15 cellular contexts compared by ENCODE assay signal in the genomic region with DNA sequence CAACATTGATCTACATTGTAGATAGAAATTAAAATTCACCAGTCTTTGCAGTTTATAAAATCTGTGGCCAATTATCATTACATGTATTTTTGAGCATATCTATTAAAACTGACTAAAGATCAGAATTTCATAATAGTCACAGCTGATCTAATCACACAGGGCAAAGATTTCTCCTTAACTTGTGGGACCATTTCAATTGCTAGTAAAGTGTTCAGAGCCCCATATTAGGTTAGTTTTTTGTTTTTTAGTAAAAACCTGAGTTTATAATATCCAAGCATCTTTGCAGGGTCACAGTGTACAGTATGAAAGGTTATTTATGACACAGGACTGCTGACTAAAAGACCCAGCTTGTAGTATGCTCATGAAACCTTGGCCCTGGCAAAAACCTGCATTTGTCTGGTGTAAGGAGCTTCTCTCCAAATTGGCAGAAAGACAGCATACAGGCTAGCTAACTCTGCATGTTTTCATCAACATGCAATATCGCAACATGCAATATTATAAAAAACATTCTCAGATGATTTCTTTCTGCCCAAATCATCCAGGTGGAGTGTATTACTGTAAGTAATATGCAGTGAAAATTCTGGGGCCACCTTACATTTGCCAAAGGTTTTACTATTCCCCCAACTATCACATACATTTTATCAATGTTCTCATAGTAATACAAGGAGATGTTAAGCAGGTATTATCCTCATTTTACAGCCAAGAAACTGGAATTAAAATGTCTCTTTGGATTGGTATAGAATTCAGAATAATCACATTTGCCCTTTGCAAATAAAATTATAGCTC. TPM values are rescaled to one million over a fixed set of nuclear protein-coding genes. Genes with fewer than 3 reads are reported as not detected.
DNase-seq lines count a peak whose midpoint lies in the region; ATAC-seq, FAIRE-seq and TF ChIP-seq lines count a peak whose summit lies in the region.
"Had no signal": no experiment of that assay in that cellular context is flagged by ENCODE, and none has a peak within 500 bp of the region (broad histone marks: within the 10 kb centered on the region; RNA-seq: fewer than 3 reads in every experiment).

No MANE protein-coding gene starts in this region.

- H3K4me3 ChIP-seq in K562 (no peak overlapping the region), liver (ENCODE audit: low read depth in 1 of 3, low read length in 3 of 3) (no peak overlapping the region)
- H3K4me3 ChIP-seq: GM23248 had no signal

- in situ Hi-C loops in K562 (cut with MboI): no loop called here

- ATAC-seq in K562 (0 out of 3 replicates have a peak, but pooled peaks have one; percentile 35), HG02885 (IDR thresholded peaks at IDR 0.05; ENCODE audit: poor library complexity, unreplicated experiment) (no peak)

- H3K9ac ChIP-seq in K562 (ENCODE audit: insufficient read depth in 1 of 2, low read depth in 2 of 2, low read length in 2 of 2): no peak overlapping the region
- no peak overlapping the region for H3K9ac ChIP-seq in liver (ENCODE audit: low read depth in 1 of 2, low read length in 2 of 2)
- H3K9ac ChIP-seq: GM23248 had no signal

- no peaks in the 10 kb centered on the region for H4K20me1 ChIP-seq in K562 (replicated peaks; ENCODE audit: control insufficient read depth, insufficient read depth, low read length)

- POLR2A ChIA-PET in K562 (lab: Yijun Ruan, JAX): no interaction called here

- H3K36me3 ChIP-seq in K562 (ENCODE audit: control insufficient read depth, insufficient read depth, low read length) (no peaks in the 10 kb centered on the region), liver (ENCODE audit: control insufficient read depth in 4 of 4, insufficient read depth in 3 of 4, low read depth in 1 of 4, low read length in 3 of 4) (no peaks in the 10 kb centered on the region)

- no TSS peak for BruUV-seq in K562 (replicated peaks; lab: Mats Ljungman, UMichigan)

- H2AFZ ChIP-seq in K562 (ENCODE audit: low read depth, low read length): 0 out of 2 replicates have a peak overlapping the region, but pooled peaks have one; percentile 12
- H2AFZ ChIP-seq: GM23248 had no signal

- TF ChIP-seq RAD21 in K562 (CRISPR knock-in tag; conservative IDR thresholded peaks at IDR 0.05 in 1 of 2, IDR thresholded peaks at IDR 0.05 in 1 of 2): no peak
- no peak for TF ChIP-seq RAD21 in liver (IDR thresholded peaks at IDR 0.05)

- intact Hi-C loops in K562 (cut with micrococcal nuclease): no loop called here

- WGBS in K562 (ENCODE audit: insufficient coverage, low coverage, missing lambda C conversion rate): 83% methylated on average over 1 of the region's 1 CpG
- WGBS in liver: 60% methylated on average over 1 of the region's 1 CpG

- H3K79me2 ChIP-seq in K562 (ENCODE audit: control insufficient read depth, insufficient read depth, low read length): no peaks in the 10 kb centered on the region

- H3K27me3 ChIP-seq in K562 (ENCODE audit: control insufficient read depth in 2 of 2, insufficient read depth in 2 of 2, low read length in 2 of 2) (no peaks in the 10 kb centered on the region), liver (ENCODE audit: control insufficient read depth in 4 of 4, insufficient read depth in 4 of 4, low read length in 3 of 4) (no peaks in the 10 kb centered on the region)

- no peaks in the 10 kb centered on the region for H3K9me1 ChIP-seq in K562 (ENCODE audit: control insufficient read depth, insufficient read depth, low read length)

- no peak overlapping the region for H3K4me2 ChIP-seq in K562 (ENCODE audit: insufficient read depth, low read length)

- TF ChIP-seq CTCF in K562 (IDR thresholded peaks at IDR 0.05 in 2 of 3, conservative IDR thresholded peaks at IDR 0.05 in 1 of 3; ENCODE audit: insufficient read depth in 2 of 3, low read depth in 1 of 3, low read length in 3 of 3) (no peak), liver (IDR thresholded peaks at IDR 0.05; ENCODE audit: low read depth, low read length, missing input control) (no peak)

- FAIRE-seq in H54 (lab: Jason Lieb, UNC) (peak; percentile 69), K562 (lab: Jason Lieb, UNC) (no peak)
- FAIRE-seq: D721Med, GM12891, GM19239 had no signal

- H3K4me1 ChIP-seq in K562 (replicated peaks in 1 of 2; ENCODE audit: control insufficient read depth in 2 of 2, insufficient read depth in 2 of 2, low read length in 2 of 2) (peaks cover 0 to 3% of the 10 kb centered on the region in 2 experiments; a peak in 2 of 5 replicates), liver (ENCODE audit: control insufficient read depth in 4 of 4, insufficient read depth in 4 of 4, low read length in 3 of 4) (peaks cover 4 to 26% (median 11%) of the 10 kb centered on the region in 4 donors)

- no peak overlapping the region for H3K27ac ChIP-seq in K562 (ENCODE audit: extremely low read depth, low read depth, low read length)
- peak overlapping the region; percentile 40 to 44 for H3K27ac ChIP-seq in liver (ENCODE audit: low read depth in 1 of 2, low read length in 2 of 2)
- H3K27ac ChIP-seq: C4-2B, GM23248 had no signal

- no peak for TF ChIP-seq EP300 in K562 (IDR thresholded peaks at IDR 0.05; ENCODE audit: low read length)

- H3K9me3 ChIP-seq in K562 (replicated peaks; ENCODE audit: control insufficient read depth, insufficient read depth, low read depth, low read length) (no peaks in the 10 kb centered on the region), liver (ENCODE audit: control insufficient read depth in 4 of 4, low read length in 3 of 4) (no peaks in the 10 kb centered on the region)
- H3K9me3 ChIP-seq: Caco-2 had no signal

- CTCF ChIA-PET in K562 (lab: Yijun Ruan, JAX; ENCODE audit: low intra/inter-chr PET ratio): no interaction called here

- DNase-seq in H54 (ENCODE audit: insufficient read length, low spot score) (no peak), K562 (ENCODE audit: extremely low read depth in 1 of 4, low spot score in 3 of 4) (no peak), RPMI8226 (no peak), NCI-H446 treated with DMSO at 0.1 percent for 48 hours (lab: John Stamatoyannopoulos, UW) (no peak)
- DNase-seq: AML-193; Caco-2; CD4-positive, alpha-beta T cell; GM23248; HCEC 1CT had no signal

- no peak for TF ChIP-seq POLR2A in H54 (IDR thresholded peaks at IDR 0.05; ENCODE audit: low read depth, low read length)
- no peak for TF ChIP-seq POLR2A in K562 (conservative IDR thresholded peaks at IDR 0.05)

TF ChIP-seq in K562, 482 proteins besides CTCF, POLR2A, EP300 and RAD21 (continues in another document):
- TF ChIP-seq ZZZ3 (IDR thresholded peaks at IDR 0.05) (no peak), CCNT2 (IDR thresholded peaks at IDR 0.05; ENCODE audit: borderline replicate concordance, extremely low read depth, insufficient read length, low read depth, low read length) (no peak)

TF ChIP-seq in liver, 16 proteins besides CTCF, POLR2A, EP300 and RAD21:
- TF ChIP-seq RXRA (IDR thresholded peaks at IDR 0.05) (peak in 1 of 2 donors; percentile 13), FOXA1 (IDR thresholded peaks at IDR 0.05) (no peak), FOXA2 (IDR thresholded peaks at IDR 0.05) (no peak), YY1 (IDR thresholded peaks at IDR 0.05) (peak; percentile 61), HNF4A (conservative IDR thresholded peaks at IDR 0.05) (peak; percentile 50 to 69)

RNA-seq across cellular contexts. Expression of a gene that starts 37.7 kb away (rescaled TPM):
- 1.6 and 2.2 TPM in 2 replicates for total RNA-seq in K562 (2011; cell fraction: chromatin; rRNA removed; ENCODE audit: low replicate concordance)
- 0.26 and 1.2 TPM in 2 replicates for total RNA-seq in K562 (2011; cell fraction: nucleolus; rRNA removed)
- 1.2 and 1.5 TPM in 2 replicates for total RNA-seq in K562 (2011; cell fraction: nucleoplasm; rRNA removed)
- total RNA-seq in K562 (2014; rRNA removed) (19.8 and 21.0 TPM in 2 replicates), K562 (2014; rRNA removed; fragmentation: Illumina TruSeq; extraction: Trizol) (32.8 and 38.5 TPM in 2 replicates), K562 (2015; rRNA removed; fragmentation: Illumina TruSeq; extraction: Trizol) (81.2 and 86.3 TPM in 2 replicates), K562 (2021) (24.4 and 27.0 TPM in 2 replicates), liver (100 to 1,000 TPM; 178 to 208 TPM)
- polyA plus RNA-seq in K562 (2011; rRNA removed) (1.3 and 1.8 TPM in 2 replicates), K562 (2014; fragmentation: Illumina TruSeq; extraction: Trizol) (26.3 and 29.3 TPM in 2 replicates), K562 (2014; fragmentation: Nextera tagmentation; extraction: Ambion mirVana) (10 to 100 TPM; 24.4 to 33.0 TPM), K562 (2014; rRNA removed) (20.9 and 21.9 TPM in 2 replicates), liver (100 to 1,000 TPM; 118 to 433 TPM)
- polyA plus RNA-seq in K562 (2011; cell fraction: cytosol; rRNA removed): 0.55 and 0.75 TPM in 2 replicates
- 0.41 TPM in 2 replicates for polyA plus RNA-seq in K562 (2011; cell fraction: nucleus; rRNA removed)
- 65.5 and 67.1 TPM in 2 replicates for polyA plus RNA-seq in K562 (2012)
- polyA minus RNA-seq in K562 (2011; rRNA and poly(A)+ RNA removed): 3.0 and 5.7 TPM in 2 replicates
- 0.86 TPM in 1 of 2 replicates, not detected in the other for polyA minus RNA-seq in K562 (2011; cell fraction: cytosol; rRNA and poly(A)+ RNA removed)
- 0.13 and 0.78 TPM in 2 replicates for polyA minus RNA-seq in K562 (2011; cell fraction: nucleus; rRNA and poly(A)+ RNA removed)
- total RNA-seq: GM23248 had no signal
- polyA plus RNA-seq: GM23248 had no signal
